ENCODE assay signal across 30 cellular contexts in genomic region chr10:85515316-85515715, GRCh38.
"Had no signal": no experiment of that assay in that cellular context is flagged by ENCODE, and none has a peak within 500 bp of the region (broad histone marks: within the 10 kb centered on the region; RNA-seq: fewer than 3 reads in every experiment).

No MANE protein-coding gene starts in this region.

- H3K4me3 ChIP-seq: ovary, psoas muscle, right lobe of liver, sigmoid colon, stomach, thoracic aorta, tibial artery, transverse colon, upper lobe of right lung, uterus had no signal

- H3K4me1 Mint-ChIP-seq: naive B cell; naive thymus-derived CD8-positive, alpha-beta T cell; stimulated activated naive B cell treated with anti-CD40 and anti-IgM and Interleukin-4, amounts not matched to agents 10 μg/mL and 1 μg/mL and 100 μg/mL, for 72 hours had no signal

- H3K27me3 Mint-ChIP-seq: natural killer cell treated with Interleukin-12 subunit alpha and Interleukin-12 subunit beta and Interleukin-15 and Interleukin-18, amount 100 ng/mL, for 72 hours; stimulated activated naive B cell treated with anti-CD40 and anti-IgM and Interleukin-4, amounts not matched to agents 10 μg/mL and 1 μg/mL and 100 μg/mL, for 72 hours; type B pancreatic cell had no signal

- H3K9ac ChIP-seq: parathyroid adenoma had no signal

- FAIRE-seq: small intestine had no signal

- H3K36me3 ChIP-seq: ovary, right lobe of liver, sigmoid colon, stomach, thoracic aorta, tibial artery, transverse colon, upper lobe of right lung, uterus had no signal

- H3K27me3 ChIP-seq: ovary, right lobe of liver, sigmoid colon, stomach, tibial artery, transverse colon, upper lobe of right lung, uterus had no signal

- DNase-seq: naive B cell; naive thymus-derived CD8-positive, alpha-beta T cell; nephron progenitor cell; occipital lobe; ovary; posterior cingulate gyrus; psoas muscle; right cardiac atrium; right lobe of liver; sigmoid colon; small intestine; stimulated activated CD4-positive, alpha-beta T cell treated with anti-CD3 and anti-CD28 coated beads, Interleukin-15, amount 100 ng/mL, for 24 hours; stimulated activated CD4-positive, alpha-beta T cell treated with anti-CD3 and anti-CD28 coated beads, Interleukin-2, amount 100 ng/mL, for 24 hours; stimulated activated CD4-positive, alpha-beta T cell treated with anti-CD3 and anti-CD28 coated beads, Interleukin-4, amount 100 ng/mL, for 1 hour; stimulated activated CD4-positive, alpha-beta T cell treated with anti-CD3 and anti-CD28 coated beads, Interleukin-4, amount 100 ng/mL, for 4 hours; stimulated activated CD8-positive, alpha-beta memory T cell treated with anti-CD3 and anti-CD28 coated beads, Interleukin-4, amount 100 ng/mL, for 48 hours; stimulated activated naive B cell treated with anti-CD40 and anti-IgM and Interleukin-4, amounts not matched to agents 10 μg/mL and 1 μg/mL and 100 μg/mL, for 72 hours; stimulated activated naive CD4-positive, alpha-beta T cell treated with Interleukin-2 at 50 U/mL for 16 hours; stomach; tibial artery; transverse colon; upper lobe of right lung; uterus had no signal

- H3K36me3 Mint-ChIP-seq: naive B cell; naive thymus-derived CD8-positive, alpha-beta T cell; natural killer cell treated with Interleukin-12 subunit alpha and Interleukin-12 subunit beta and Interleukin-15 and Interleukin-18, amount 100 ng/mL, for 72 hours; stimulated activated naive B cell treated with anti-CD40 and anti-IgM and Interleukin-4, amounts not matched to agents 10 μg/mL and 1 μg/mL and 100 μg/mL, for 72 hours; type B pancreatic cell had no signal

- H3K27ac Mint-ChIP-seq: naive B cell; naive thymus-derived CD8-positive, alpha-beta T cell; natural killer cell treated with Interleukin-12 subunit alpha and Interleukin-12 subunit beta and Interleukin-15 and Interleukin-18, amount 100 ng/mL, for 72 hours; nephron progenitor cell; progenitor cell of endocrine pancreas; stimulated activated naive B cell treated with anti-CD40 and anti-IgM and Interleukin-4, amounts not matched to agents 10 μg/mL and 1 μg/mL and 100 μg/mL, for 72 hours; stimulated activated naive CD8-positive, alpha-beta T cell treated with anti-CD3 and anti-CD28 coated beads, Interleukin-15, Interleukin-2, amounts not matched to agents 100 ng/mL and 50 ng/mL, for 24 hours; type B pancreatic cell had no signal

- H3K79me2 ChIP-seq: parathyroid adenoma had no signal

- H2AFZ ChIP-seq: parathyroid adenoma had no signal

- H3K9me3 ChIP-seq: ovary, psoas muscle, right lobe of liver, sigmoid colon, stomach, thoracic aorta, tibial artery, transverse colon, upper lobe of right lung, uterus had no signal

- H3K4me3 Mint-ChIP-seq: naive B cell; naive thymus-derived CD8-positive, alpha-beta T cell; natural killer cell treated with Interleukin-12 subunit alpha and Interleukin-12 subunit beta and Interleukin-15 and Interleukin-18, amount 100 ng/mL, for 72 hours; nephron progenitor cell; neural crest cell; stimulated activated naive B cell treated with anti-CD40 and anti-IgM and Interleukin-4, amounts not matched to agents 10 μg/mL and 1 μg/mL and 100 μg/mL, for 72 hours; stimulated activated naive CD8-positive, alpha-beta T cell treated with anti-CD3 and anti-CD28 coated beads, Interleukin-15, Interleukin-2, amounts not matched to agents 100 ng/mL and 50 ng/mL, for 24 hours; type B pancreatic cell had no signal

- H3K4me1 ChIP-seq: parathyroid adenoma, psoas muscle, right lobe of liver, sigmoid colon, stomach, tibial artery, transverse colon, upper lobe of right lung, uterus had no signal

- H3K27ac ChIP-seq: ovary, parathyroid adenoma, psoas muscle, right lobe of liver, sigmoid colon, stomach, thoracic aorta, tibial artery, transverse colon, upper lobe of right lung, uterus had no signal

- H3K9me3 Mint-ChIP-seq: natural killer cell treated with Interleukin-12 subunit alpha and Interleukin-12 subunit beta and Interleukin-15 and Interleukin-18, amount 100 ng/mL, for 72 hours; neural crest cell; stimulated activated naive B cell treated with anti-CD40 and anti-IgM and Interleukin-4, amounts not matched to agents 10 μg/mL and 1 μg/mL and 100 μg/mL, for 72 hours; stimulated activated naive CD8-positive, alpha-beta T cell treated with anti-CD3 and anti-CD28 coated beads, Interleukin-15, Interleukin-2, amounts not matched to agents 100 ng/mL and 50 ng/mL, for 24 hours; type B pancreatic cell had no signal
